Comparison of ENCODE assay signal across 15 cellular contexts in genomic region chr11:73530109-73530508, GRCh38.
DNase-seq lines count a peak whose midpoint lies in the region; ATAC-seq, FAIRE-seq and TF ChIP-seq lines count a peak whose summit lies in the region.
"Had no signal": no experiment of that assay in that cellular context is flagged by ENCODE, and none has a peak within 500 bp of the region (broad histone marks: within the 10 kb centered on the region; RNA-seq: fewer than 3 reads in every experiment).

No MANE protein-coding gene starts in this region.

- H3K36me3 ChIP-seq in bronchial epithelial cell (ENCODE audit: control insufficient read depth, insufficient read depth, low read length), result no peaks in the 10 kb centered on the region
- H3K36me3 ChIP-seq: tibial artery had no signal

- H3K9me3 ChIP-seq in AG04450 (ENCODE audit: control insufficient read depth, insufficient read depth, low read length), result no peaks in the 10 kb centered on the region
- H3K9me3 ChIP-seq: tibial artery had no signal

- no peaks in the 10 kb centered on the region for H3K9me3 Mint-ChIP-seq in HFFc6
- H3K9me3 Mint-ChIP-seq in activated CD4-positive, alpha-beta memory T cell treated with anti-CD3 and anti-CD28 coated beads for 36 hours, result no peaks in the 10 kb centered on the region
- H3K9me3 Mint-ChIP-seq: CD4-positive, CD25-positive, alpha-beta regulatory T cell had no signal

- no peak overlapping the region for H3K4me3 Mint-ChIP-seq in HFFc6
- H3K4me3 Mint-ChIP-seq in activated CD4-positive, alpha-beta memory T cell treated with anti-CD3 and anti-CD28 coated beads for 36 hours, result no peak overlapping the region
- H3K4me3 Mint-ChIP-seq: CD4-positive, CD25-positive, alpha-beta regulatory T cell had no signal

- peaks cover 37% of the 10 kb centered on the region for H3K4me1 Mint-ChIP-seq in HFFc6 (ENCODE audit: low read depth)
- H3K4me1 Mint-ChIP-seq in activated CD4-positive, alpha-beta memory T cell treated with anti-CD3 and anti-CD28 coated beads for 36 hours (ENCODE audit: low read depth), result peaks cover 19% of the 10 kb centered on the region

- H3K27ac Mint-ChIP-seq in HFFc6, result no peak overlapping the region
- no peak overlapping the region for H3K27ac Mint-ChIP-seq in activated CD4-positive, alpha-beta memory T cell treated with anti-CD3 and anti-CD28 coated beads for 36 hours

- H3K27me3 ChIP-seq in AG04450 (ENCODE audit: control insufficient read depth, insufficient read depth, low read length), result no peaks in the 10 kb centered on the region
- no peaks in the 10 kb centered on the region for H3K27me3 ChIP-seq in bronchial epithelial cell (ENCODE audit: control insufficient read depth, insufficient read depth, low read length)
- H3K27me3 ChIP-seq: tibial artery had no signal

- CTCF ChIA-PET in AG04450 (lab: Charles Lee), result interaction anchor here (4.1 kb wide), 1 partner anchor 51 kb away, joined by 20 read pairs; no protein-coding TSS in a partner anchor
- CTCF ChIA-PET in activated CD4-positive, alpha-beta memory T cell treated with anti-CD3 and anti-CD28 coated beads for 36 hours (lab: Charles Lee), result no interaction called here

- no peak overlapping the region for H3K4me3 ChIP-seq in AG04450 (ENCODE audit: low read depth, low read length)
- no peak overlapping the region for H3K4me3 ChIP-seq in bronchial epithelial cell (ENCODE audit: low read depth, low read length)
- H3K4me3 ChIP-seq: SK-N-MC, tibial artery had no signal

- no peak for DNase-seq in AG04450 (ENCODE audit: low read depth, low spot score)
- DNase-seq in HFFc6, result no peak
- no peak for DNase-seq in bronchial epithelial cell (ENCODE audit: low read depth)
- DNase-seq in left lobe of liver (ENCODE audit: low spot score), result no peak
- no peak for DNase-seq in GM03348 (ENCODE audit: low spot score)
- no peak for DNase-seq in retina
- no peak for DNase-seq in activated CD4-positive, alpha-beta memory T cell treated with anti-CD3 and anti-CD28 coated beads for 36 hours
- no peak for DNase-seq in NCI-H1694 (lab: John Stamatoyannopoulos, UW)
- DNase-seq: activated CD4-positive, alpha-beta T cell treated with anti-CD3 and anti-CD28 coated beads for 1 hour; CD4-positive, CD25-positive, alpha-beta regulatory T cell; NCI-H510A; tibial artery had no signal

- FAIRE-seq in bronchial epithelial cell (lab: Jason Lieb, UNC), result no peak
- FAIRE-seq: colon had no signal

- H3K36me3 Mint-ChIP-seq in HFFc6 (ENCODE audit: low read depth), result no peaks in the 10 kb centered on the region
- no peaks in the 10 kb centered on the region for H3K36me3 Mint-ChIP-seq in activated CD4-positive, alpha-beta memory T cell treated with anti-CD3 and anti-CD28 coated beads for 36 hours

- TF ChIP-seq CTCF in AG04450 (IDR thresholded peaks at IDR 0.05; ENCODE audit: low read depth, low read length) (peak; percentile 29; the same call in 1 of the 2 replicates), HFFc6 (IDR thresholded peaks at IDR 0.05) (peak; percentile 48; the same call in 1 of the 2 replicates), bronchial epithelial cell (IDR thresholded peaks at IDR 0.05; ENCODE audit: insufficient read depth, low read length, severe bottlenecking) (peak; percentile 20)

- POLR2A ChIA-PET in AG04450 (lab: Yijun Ruan, JAX), result no interaction called here
- POLR2A ChIA-PET in activated CD4-positive, alpha-beta memory T cell treated with anti-CD3 and anti-CD28 coated beads for 36 hours (lab: Charles Lee), result no interaction called here

- H3K27ac ChIP-seq in AG04450 (ENCODE audit: low read depth, low read length), result no peak overlapping the region
- H3K27ac ChIP-seq: SK-N-MC, tibial artery had no signal

- H3K27me3 Mint-ChIP-seq in HFFc6 (ENCODE audit: insufficient read depth), result peaks cover 2% of the 10 kb centered on the region
- H3K27me3 Mint-ChIP-seq in activated CD4-positive, alpha-beta memory T cell treated with anti-CD3 and anti-CD28 coated beads for 36 hours, result no peaks in the 10 kb centered on the region
- H3K27me3 Mint-ChIP-seq: CD4-positive, CD25-positive, alpha-beta regulatory T cell had no signal

- ATAC-seq in left lobe of liver, result peak; percentile 72
- ATAC-seq: sciatic nerve had no signal

- intact Hi-C loops in activated CD4-positive, alpha-beta memory T cell treated with anti-CD3 and anti-CD28 coated beads for 36 hours (cut with micrococcal nuclease), result no loop called here
